Comparison of ENCODE assay signal across 27 cellular contexts in the genomic region with DNA sequence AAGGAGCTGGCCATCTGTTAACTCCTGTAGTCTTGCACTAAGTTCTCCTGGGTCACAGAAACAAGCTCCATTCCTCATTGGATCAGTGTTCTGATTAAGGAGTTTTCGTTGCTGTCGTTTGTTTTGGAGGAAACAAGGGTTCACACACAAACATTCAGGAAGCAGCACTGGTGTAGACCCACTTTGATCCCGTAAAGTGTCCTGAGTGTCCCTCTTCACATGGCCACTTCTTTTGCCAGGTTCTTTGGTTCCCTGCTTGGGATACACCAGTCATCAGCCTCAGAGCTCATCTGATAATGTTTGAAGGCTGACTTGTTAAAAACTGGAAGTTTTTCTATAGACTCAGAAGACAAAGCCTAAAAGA. TPM values are rescaled to one million over a fixed set of nuclear protein-coding genes. Genes with fewer than 3 reads are reported as not detected.
DNase-seq lines count a peak whose midpoint lies in the region; ATAC-seq and TF ChIP-seq lines count a peak whose summit lies in the region.
"Had no signal": no experiment of that assay in that cellular context is flagged by ENCODE, and none has a peak within 500 bp of the region (broad histone marks: within the 10 kb centered on the region; RNA-seq: fewer than 3 reads in every experiment).

No MANE protein-coding gene starts in this region.

- intact Hi-C loops in esophagus muscularis mucosa (cut with DNase I) (no loop called here), sigmoid colon (cut with DNase I) (no loop called here)
- intact Hi-C loops in CD4-positive, alpha-beta memory T cell (cut with micrococcal nuclease), result no loop called here

- TF ChIP-seq EP300 in esophagus muscularis mucosa (IDR thresholded peaks at IDR 0.05) (no peak), sigmoid colon (IDR thresholded peaks at IDR 0.05) (no peak), upper lobe of left lung (IDR thresholded peaks at IDR 0.05) (no peak)

- 74% methylated on average over 3 of the region's 3 CpGs for WGBS in esophagus muscularis mucosa
- 81 to 86% methylated on average over 3 of the region's 3 CpGs for WGBS in sigmoid colon, 2 donors
- 60 to 65% methylated on average over 3 of the region's 3 CpGs for WGBS in upper lobe of left lung, 2 donors

- no peak overlapping the region for H3K4me3 Mint-ChIP-seq in CD4-positive, alpha-beta memory T cell
- H3K4me3 Mint-ChIP-seq: B cell had no signal

- H3K27me3 ChIP-seq in esophagus muscularis mucosa (no peaks in the 10 kb centered on the region), sigmoid colon (no peaks in the 10 kb centered on the region), upper lobe of left lung (no peaks in the 10 kb centered on the region)
- H3K27me3 ChIP-seq in CD4-positive, alpha-beta memory T cell (ENCODE audit: insufficient read depth, low read length), result no peaks in the 10 kb centered on the region
- H3K27me3 ChIP-seq: MG63 had no signal

- H3K4me1 Mint-ChIP-seq in CD4-positive, alpha-beta memory T cell, result no peaks in the 10 kb centered on the region

- H3K4me3 ChIP-seq in esophagus muscularis mucosa, result peak overlapping the region in 1 of 4 donors; percentile 80
- no peak overlapping the region for H3K4me3 ChIP-seq in sigmoid colon
- no peak overlapping the region for H3K4me3 ChIP-seq in upper lobe of left lung
- no peak overlapping the region for H3K4me3 ChIP-seq in CD4-positive, alpha-beta memory T cell (ENCODE audit: low read length in 2 of 2)
- H3K4me3 ChIP-seq: GM12878, HAP-1, MG63, PC-9, SJSA1 had no signal

- H3K9me3 ChIP-seq in esophagus muscularis mucosa (no peaks in the 10 kb centered on the region), sigmoid colon (no peaks in the 10 kb centered on the region), upper lobe of left lung (no peaks in the 10 kb centered on the region)
- no peaks in the 10 kb centered on the region for H3K9me3 ChIP-seq in CD4-positive, alpha-beta memory T cell (ENCODE audit: control insufficient read depth in 1 of 2, low read length in 2 of 2)
- H3K9me3 ChIP-seq: HAP-1, MG63, SJSA1 had no signal

- peaks cover 13 to 65% (median 58%) of the 10 kb centered on the region in 4 donors for H3K4me1 ChIP-seq in esophagus muscularis mucosa
- peaks cover 0 to 55% (median 45%) of the 10 kb centered on the region in 4 donors for H3K4me1 ChIP-seq in sigmoid colon
- H3K4me1 ChIP-seq in upper lobe of left lung, result peaks cover 18 to 46% (median 30%) of the 10 kb centered on the region in 4 donors
- no peaks in the 10 kb centered on the region for H3K4me1 ChIP-seq in CD4-positive, alpha-beta memory T cell (ENCODE audit: insufficient read depth, low read length)
- H3K4me1 ChIP-seq: HAP-1, SJSA1 had no signal

- peaks cover 55 to 72% (median 65%) of the 10 kb centered on the region in 4 donors for H3K36me3 ChIP-seq in esophagus muscularis mucosa
- peaks cover 54 to 75% (median 63%) of the 10 kb centered on the region in 4 donors for H3K36me3 ChIP-seq in sigmoid colon
- H3K36me3 ChIP-seq in upper lobe of left lung, result peaks cover 34 to 73% (median 42%) of the 10 kb centered on the region in 4 donors
- H3K36me3 ChIP-seq in CD4-positive, alpha-beta memory T cell (ENCODE audit: insufficient read depth, low read length), result no peaks in the 10 kb centered on the region
- H3K36me3 ChIP-seq: HAP-1, MG63, SJSA1 had no signal

- H3K27me3 Mint-ChIP-seq in CD4-positive, alpha-beta memory T cell, result peaks cover 0 to 1% of the 10 kb centered on the region in 2 donors
- H3K27me3 Mint-ChIP-seq: B cell had no signal

- H3K9me3 Mint-ChIP-seq in CD4-positive, alpha-beta memory T cell, result no peaks in the 10 kb centered on the region

- TF ChIP-seq CTCF in esophagus muscularis mucosa (IDR thresholded peaks at IDR 0.05), result no peak
- TF ChIP-seq CTCF in sigmoid colon (IDR thresholded peaks at IDR 0.05), result no peak
- TF ChIP-seq CTCF in upper lobe of left lung (IDR thresholded peaks at IDR 0.05), result no peak

- no peak for ATAC-seq in upper lobe of left lung (ENCODE audit: low FRiP score in 2 of 2)
- ATAC-seq: GM12878 had no signal

- DNase-seq in DMS53 (lab: John Stamatoyannopoulos, UW), result peak; percentile 18
- DNase-seq in DMS53 treated with DMSO at 0.1 percent for 48 hours (lab: John Stamatoyannopoulos, UW; ENCODE audit: unreplicated experiment), result no peak
- DNase-seq in esophagus muscularis mucosa (ENCODE audit: extremely low spot score), result no peak
- DNase-seq in sigmoid colon, result no peak
- DNase-seq in upper lobe of left lung, result no peak
- DNase-seq in islet precursor cell, result no peak
- no peak for DNase-seq in NCI-H1417 treated with DMSO at 0.1 percent for 48 hours (lab: John Stamatoyannopoulos, UW)
- DNase-seq in CD4-positive, alpha-beta memory T cell, result no peak
- DNase-seq: DMS79; EL; GDM1; GOT3; KBM-7; MG63; NCI-H1694; NCI-H2029 treated with DMSO at 0.1 percent for 48 hours; NCI-H446 treated with DMSO at 0.1 percent for 48 hours; NCI-H526; NCI-H82; NK-92 treated with Interleukin-12 subunit alpha and Interleukin-12 subunit beta, amount 100 ng/mL, for 24 hours; PC-9; Right ventricle myocardium superior had no signal

- H3K36me3 Mint-ChIP-seq in CD4-positive, alpha-beta memory T cell, result no peaks in the 10 kb centered on the region

- POLR2A ChIA-PET in CD4-positive, alpha-beta memory T cell (lab: Charles Lee; ENCODE audit: partially characterized antibody), result no interaction called here

- H3K27ac Mint-ChIP-seq in CD4-positive, alpha-beta memory T cell, result no peak overlapping the region
- H3K27ac Mint-ChIP-seq: B cell had no signal

- CTCF ChIA-PET in CD4-positive, alpha-beta memory T cell (lab: Charles Lee; ENCODE audit: partially characterized antibody), result no interaction called here

- peak overlapping the region; percentile 15 to 96 (median 62) for H3K27ac ChIP-seq in esophagus muscularis mucosa (replicated peaks in 1 of 4)
- peak overlapping the region; percentile 10 to 99 (median 72) for H3K27ac ChIP-seq in sigmoid colon
- H3K27ac ChIP-seq in upper lobe of left lung, result peak overlapping the region in 3 of 4 donors; percentile 1 to 99 (median 41)
- H3K27ac ChIP-seq in CD4-positive, alpha-beta memory T cell (ENCODE audit: low read depth, low read length), result no peak overlapping the region
- H3K27ac ChIP-seq: 22Rv1, PC-9, SJSA1 had no signal

- TF ChIP-seq POLR2A in esophagus muscularis mucosa (IDR thresholded peaks at IDR 0.05; ENCODE audit: low read depth) (no peak), sigmoid colon (IDR thresholded peaks at IDR 0.05) (no peak), upper lobe of left lung (IDR thresholded peaks at IDR 0.05) (no peak)

RNA-seq across cellular contexts. Expression of a gene that starts 10.9 kb away (rescaled TPM):
- total RNA-seq in esophagus muscularis mucosa (1,000 to 10,000 TPM in 1 of 4 donors, 100 to 1,000 TPM in 3; 165 to 1,138 (median 371) TPM), sigmoid colon (1,000 to 10,000 TPM in 1 of 4 donors, 100 to 1,000 TPM in 3; 254 to 1,066 (median 595) TPM), upper lobe of left lung (100 to 1,000 TPM; 111 to 427 (median 160) TPM)
- polyA plus RNA-seq in sigmoid colon, result 100 to 1,000 TPM in 1 of 3 donors, 10 to 100 TPM in 2; 38.4 to 162 (median 48.0) TPM
- total RNA-seq in CD4-positive, alpha-beta memory T cell, result under 1 TPM; 0.35 to 0.44 TPM
- not detected for polyA plus RNA-seq in CD4-positive, alpha-beta memory T cell
- total RNA-seq: SJSA1 had no signal

Comparison
In these comparisons a context has a peak if more than half of its experiments do, and no peak if none do; other contexts are left out.
1. RNA of a gene that starts 10.9 kb away (total RNA-seq): 254 to 1,066 TPM in sigmoid colon, 165 to 1,138 TPM in esophagus muscularis mucosa and 111 to 427 TPM in upper lobe of left lung; 0.35 to 0.44 TPM in CD4-positive, alpha-beta memory T cell; every median in the first group is over 10 times any median in the second.